ENCODE assay signal across 24 cellular contexts in genomic region chr6:163640641-163641040, GRCh38.
"Had no signal": no experiment of that assay in that cellular context is flagged by ENCODE, and none has a peak within 500 bp of the region (broad histone marks: within the 10 kb centered on the region; RNA-seq: fewer than 3 reads in every experiment).

No MANE protein-coding gene starts in this region.

- H3K4me1 ChIP-seq: gastroesophageal sphincter had no signal

- H3K9me3 ChIP-seq: esophagus squamous epithelium, gastroesophageal sphincter had no signal

- H3K4me3 ChIP-seq: esophagus squamous epithelium, gastroesophageal sphincter had no signal

- H3K27ac ChIP-seq: brain microvascular endothelial cell, epithelial cell of prostate, esophagus squamous epithelium, gastroesophageal sphincter had no signal

- DNase-seq: activated CD4-positive, alpha-beta memory T cell treated with anti-CD3 and anti-CD28 coated beads, Interleukin-2, amount 10 ng/mL, durations not matched to agents 7 days and 5 days; activated CD4-positive, alpha-beta T cell treated with anti-CD3 and anti-CD28 coated beads for 1 hour; activated CD4-positive, alpha-beta T cell treated with anti-CD3 and anti-CD28 coated beads for 4 hours; activated CD4-positive, alpha-beta T cell treated with anti-CD3 and anti-CD28 coated beads, Interleukin-2, amount 10 ng/mL, durations not matched to agents 7 days and 5 days; activated CD4-positive, alpha-beta T cell treated with anti-CD3 and anti-CD28 coated beads, Interleukin-2, amount 50 U/mL, for 4 hours; activated CD8-positive, alpha-beta memory T cell treated with anti-CD3 and anti-CD28 coated beads, Interleukin-2, amount 50 U/mL, for 48 hours; activated effector memory CD4-positive, alpha-beta T cell treated with Interleukin-2 at 50 U/mL for 16 hours; activated gamma-delta T cell treated with Interleukin-2 at 50 U/mL for 16 hours; activated naive CD4-positive, alpha-beta T cell treated with anti-CD3 and anti-CD28 coated beads, Interleukin-2, amount 50 U/mL, for 16 hours; activated naive CD4-positive, alpha-beta T cell treated with Interleukin-2 at 50 U/mL for 16 hours; activated T-cell treated with anti-CD3 and anti-CD28 coated beads for 4 hours; activated T-cell treated with anti-CD3 and anti-CD28 coated beads, Interleukin-2, amount 50 U/mL, for 4 hours; amniotic stem cell; anterior cingulate cortex; brain microvascular endothelial cell; caudate nucleus; cortex of kidney; effector CD8-positive, alpha-beta T cell; esophagus squamous epithelium; foreskin melanocyte; T-helper 2 cell had no signal

- H3K36me3 ChIP-seq: brain microvascular endothelial cell, esophagus squamous epithelium, gastroesophageal sphincter had no signal

- ATAC-seq: activated T-cell treated with anti-CD3 and anti-CD28 coated beads, Interleukin-2, amount 50 U/mL, for 4 hours; activated T-helper 17 cell treated with anti-CD3 and anti-CD28 coated beads, Interleukin-2, amount 50 U/mL, for 72 hours; gastroesophageal sphincter had no signal

- H3K27me3 ChIP-seq: brain microvascular endothelial cell, esophagus squamous epithelium, gastroesophageal sphincter had no signal
